ENCODE assay signal across 13 cellular contexts in the genomic region with DNA sequence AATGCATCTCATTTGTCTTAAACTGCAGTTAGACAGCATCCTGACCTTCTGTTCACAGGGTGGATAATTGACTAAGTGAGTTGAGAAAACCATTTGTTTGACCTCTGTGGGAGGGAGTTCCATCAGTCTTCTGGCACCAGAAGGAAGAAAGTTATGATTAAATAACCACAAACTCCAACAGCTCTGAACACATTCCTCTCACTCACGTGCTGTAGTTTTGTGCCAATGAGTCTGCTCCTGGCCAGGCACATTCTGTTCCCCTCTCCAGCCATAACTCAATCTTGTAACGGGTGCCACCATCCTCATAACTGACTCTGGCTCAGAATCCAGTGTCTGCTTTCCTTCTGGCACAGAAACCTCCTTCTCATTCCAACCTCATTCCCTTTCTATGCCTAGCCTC.
DNase-seq lines count a peak whose midpoint lies in the region; ATAC-seq and TF ChIP-seq lines count a peak whose summit lies in the region.
"Had no signal": no experiment of that assay in that cellular context is flagged by ENCODE, and none has a peak within 500 bp of the region (broad histone marks: within the 10 kb centered on the region; RNA-seq: fewer than 3 reads in every experiment).

No MANE protein-coding gene starts in this region.

- H3K27ac ChIP-seq in ascending aorta (peak overlapping the region; percentile 54 to 56), right atrium auricular region (no peak overlapping the region), gastrocnemius medialis (peak overlapping the region in 1 of 4 donors; percentile 46)
- H3K27ac ChIP-seq: KMS-11, right lobe of liver, SK-N-MC had no signal

- H3K9me3 ChIP-seq in ascending aorta (no peaks in the 10 kb centered on the region), right atrium auricular region (no peaks in the 10 kb centered on the region), gastrocnemius medialis (no peaks in the 10 kb centered on the region)
- H3K9me3 ChIP-seq: right lobe of liver had no signal

- DNase-seq in ELR (ENCODE audit: low read depth) (peak; percentile 8), ascending aorta (ENCODE audit: low spot score in 2 of 2) (peak; percentile 29 to 90), right atrium auricular region (ENCODE audit: low spot score) (peak; percentile 63), gastrocnemius medialis (peak; percentile 77 to 80), cerebellar cortex (ENCODE audit: low spot score) (no peak), dermis blood vessel endothelial cell (no peak), D341Med (ENCODE audit: low spot score) (no peak)
- DNase-seq: activated CD4-positive, alpha-beta T cell treated with anti-CD3 and anti-CD28 coated beads for 48 hours; NCI-H2227 treated with DMSO at 0.1 percent for 48 hours; right lobe of liver had no signal

- peak; percentile 99 to 100 for ATAC-seq in gastrocnemius medialis
- ATAC-seq in HG03175 (IDR thresholded peaks at IDR 0.05; ENCODE audit: unreplicated experiment): no peak

- H3K4me3 ChIP-seq in ascending aorta: no peak overlapping the region
- H3K4me3 ChIP-seq in right atrium auricular region: no peak overlapping the region
- H3K4me3 ChIP-seq in gastrocnemius medialis: no peak overlapping the region
- H3K4me3 ChIP-seq: right lobe of liver, SK-N-MC had no signal

- in situ Hi-C loops in gastrocnemius medialis (cut with MboI; ENCODE audit: low sequenced_read_pairs in 4 of 4): no loop called here

- H3K36me3 ChIP-seq in ascending aorta: no peaks in the 10 kb centered on the region
- no peaks in the 10 kb centered on the region for H3K36me3 ChIP-seq in right atrium auricular region
- H3K36me3 ChIP-seq in gastrocnemius medialis: no peaks in the 10 kb centered on the region
- H3K36me3 ChIP-seq: right lobe of liver had no signal

- intact Hi-C loops in ascending aorta (cut with DNase I) (loop anchor here (5.0 kb wide), 1 partner anchor 162 kb away; no protein-coding TSS in a partner anchor), gastrocnemius medialis (cut with DNase I; ENCODE audit: low total_unique reads) (no loop called here)

- TF ChIP-seq CTCF in ascending aorta (IDR thresholded peaks at IDR 0.05) (no peak), right atrium auricular region (IDR thresholded peaks at IDR 0.05) (no peak), gastrocnemius medialis (IDR thresholded peaks at IDR 0.05 in 4 of 5, conservative IDR thresholded peaks at IDR 0.05 in 1 of 5) (no peak)

- H3K4me1 ChIP-seq in ascending aorta (peaks cover 2 to 12% of the 10 kb centered on the region in 2 donors), right atrium auricular region (no peaks in the 10 kb centered on the region), gastrocnemius medialis (peaks cover 0 to 5% of the 10 kb centered on the region in 2 donors)
- H3K4me1 ChIP-seq: right lobe of liver had no signal

- no peaks in the 10 kb centered on the region for H3K27me3 ChIP-seq in ascending aorta
- H3K27me3 ChIP-seq in right atrium auricular region: no peaks in the 10 kb centered on the region
- no peaks in the 10 kb centered on the region for H3K27me3 ChIP-seq in gastrocnemius medialis
- H3K27me3 ChIP-seq: right lobe of liver had no signal

- no peak for TF ChIP-seq POLR2A in gastrocnemius medialis (IDR thresholded peaks at IDR 0.05)

Comparison
In these comparisons a context has a peak if more than half of its experiments do, and no peak if none do; other contexts are left out.
1. DNase-seq: peak in ELR (single experiment), ascending aorta (2 of 2), right atrium auricular region (single experiment) and gastrocnemius medialis (2 of 2); none in cerebellar cortex (single experiment), dermis blood vessel endothelial cell (single experiment) and D341Med (single experiment).
2. H3K27ac ChIP-seq: peak in ascending aorta (2 of 2); none in right atrium auricular region (0 of 2).